ENCODE assay signal across 28 cellular contexts in genomic region chr2:79975791-79976565, GRCh38.
"Had no signal": no experiment of that assay in that cellular context is flagged by ENCODE, and none has a peak within 500 bp of the region (broad histone marks: within the 10 kb centered on the region; RNA-seq: fewer than 3 reads in every experiment).

No MANE protein-coding gene starts in this region.

- DNase-seq: cerebellar nuclear complex; cortex of kidney; effector memory CD8-positive, alpha-beta T cell; foreskin keratinocyte; heart left ventricle; hippocampal formation; kidney; mesenchymal stem cell; midbrain; naive thymus-derived CD4-positive, alpha-beta T cell; nephron progenitor cell; nucleus accumbens; sigmoid colon; stimulated activated CD4-positive, alpha-beta T cell treated with anti-CD3 and anti-CD28 coated beads, Interleukin-2, amount 100 ng/mL, for 24 hours; stimulated activated CD4-positive, alpha-beta T cell treated with anti-CD3 and anti-CD28 coated beads, Interleukin-4, amount 100 ng/mL, for 4 hours; stimulated activated naive CD8-positive, alpha-beta T cell treated with anti-CD3 and anti-CD28 coated beads, Interleukin-15, Interleukin-2, amounts not matched to agents 100 U/mL and 50 U/mL, for 24 hours; substantia nigra; testis; tibial artery had no signal

- FAIRE-seq: kidney had no signal

- H3K4me3 Mint-ChIP-seq: effector memory CD8-positive, alpha-beta T cell; naive thymus-derived CD4-positive, alpha-beta T cell; nephron progenitor cell; stimulated activated memory B cell treated with anti-CD40 and anti-IgM and Interleukin-4, amounts not matched to agents 10 μg/mL and 1 μg/mL and 100 μg/mL, for 72 hours; type B pancreatic cell had no signal

- H3K36me3 Mint-ChIP-seq: naive thymus-derived CD4-positive, alpha-beta T cell; stimulated activated memory B cell treated with anti-CD40 and anti-IgM and Interleukin-4, amounts not matched to agents 10 μg/mL and 1 μg/mL and 100 μg/mL, for 72 hours; type B pancreatic cell had no signal

- H3K36me3 ChIP-seq: gastroesophageal sphincter, heart left ventricle, prostate gland, right atrium auricular region, sigmoid colon, tibial artery had no signal

- ATAC-seq: effector memory CD8-positive, alpha-beta T cell; esophagus mucosa; foreskin keratinocyte; gastroesophageal sphincter; heart left ventricle; left lobe of liver; naive thymus-derived CD4-positive, alpha-beta T cell; stimulated activated memory B cell treated with anti-CD40 and anti-IgM and Interleukin-4, amounts not matched to agents 10 μg/mL and 1 μg/mL and 100 μg/mL, for 72 hours; stimulated activated naive CD8-positive, alpha-beta T cell treated with anti-CD3 and anti-CD28 coated beads, Interleukin-15, Interleukin-2, amounts not matched to agents 100 U/mL and 50 U/mL, for 24 hours had no signal

- H3K4me3 ChIP-seq: gastroesophageal sphincter, heart left ventricle, lung, prostate gland, right atrium auricular region, sigmoid colon, testis, tibial artery had no signal

- H3K27me3 Mint-ChIP-seq: effector memory CD8-positive, alpha-beta T cell; naive thymus-derived CD4-positive, alpha-beta T cell; stimulated activated memory B cell treated with anti-CD40 and anti-IgM and Interleukin-4, amounts not matched to agents 10 μg/mL and 1 μg/mL and 100 μg/mL, for 72 hours; type B pancreatic cell had no signal

- H3K9me3 ChIP-seq: gastroesophageal sphincter, heart left ventricle, prostate gland, right atrium auricular region, sigmoid colon, testis, tibial artery had no signal

- H3K27ac Mint-ChIP-seq: effector memory CD8-positive, alpha-beta T cell; naive thymus-derived CD4-positive, alpha-beta T cell; nephron progenitor cell; stimulated activated memory B cell treated with anti-CD40 and anti-IgM and Interleukin-4, amounts not matched to agents 10 μg/mL and 1 μg/mL and 100 μg/mL, for 72 hours; type B pancreatic cell had no signal

- H3K27me3 ChIP-seq: foreskin keratinocyte, gastroesophageal sphincter, heart left ventricle, right atrium auricular region, sigmoid colon, testis, tibial artery had no signal

- H3K4me1 ChIP-seq: foreskin keratinocyte, gastroesophageal sphincter, heart left ventricle, prostate gland, right atrium auricular region, sigmoid colon, testis, tibial artery had no signal

- H3K9me3 Mint-ChIP-seq: nephron progenitor cell; stimulated activated memory B cell treated with anti-CD40 and anti-IgM and Interleukin-4, amounts not matched to agents 10 μg/mL and 1 μg/mL and 100 μg/mL, for 72 hours; type B pancreatic cell had no signal

- H3K27ac ChIP-seq: epithelial cell of prostate, foreskin keratinocyte, gastroesophageal sphincter, heart left ventricle, prostate gland, right atrium auricular region, sigmoid colon, testis, tibial artery had no signal

- H3K4me1 Mint-ChIP-seq: naive thymus-derived CD4-positive, alpha-beta T cell; stimulated activated memory B cell treated with anti-CD40 and anti-IgM and Interleukin-4, amounts not matched to agents 10 μg/mL and 1 μg/mL and 100 μg/mL, for 72 hours had no signal
